27 cellular contexts compared by ENCODE assay signal in genomic region chr2:69395866-69396265, GRCh38.
"Had no signal": no experiment of that assay in that cellular context is flagged by ENCODE, and none has a peak within 500 bp of the region (broad histone marks: within the 10 kb centered on the region; RNA-seq: fewer than 3 reads in every experiment).

No MANE protein-coding gene starts in this region.

- H3K4me1 ChIP-seq: adrenal gland, breast epithelium had no signal

- H3K27ac ChIP-seq: adrenal gland, breast epithelium, KMS-11, SK-N-MC had no signal

- ATAC-seq: activated CD4-positive, alpha-beta T cell treated with anti-CD3 and anti-CD28 coated beads for 36 hours; activated CD8-positive, alpha-beta T cell treated with anti-CD3 and anti-CD28 coated beads for 36 hours; activated T-cell treated with anti-CD3 and anti-CD28 coated beads, Interleukin-2, amount 50 U/mL, for 72 hours; T-cell had no signal

- H3K9me3 ChIP-seq: adrenal gland, breast epithelium had no signal

- H3K27me3 ChIP-seq: adrenal gland, breast epithelium had no signal

- H3K4me3 ChIP-seq: adrenal gland, breast epithelium, SK-N-MC had no signal

- H3K36me3 ChIP-seq: breast epithelium had no signal

- DNase-seq: activated CD4-positive, alpha-beta T cell treated with anti-CD3 and anti-CD28 coated beads for 36 hours; activated CD4-positive, alpha-beta T cell treated with anti-CD3 and anti-CD28 coated beads, Interleukin-2, amount 50 U/mL, for 1 hour; activated CD4-positive, CD25-positive, alpha-beta regulatory T cell; activated CD8-positive, alpha-beta memory T cell treated with anti-CD3 and anti-CD28 coated beads, Interleukin-2, amount 50 U/mL, for 4 hours; activated CD8-positive, alpha-beta T cell treated with anti-CD3 and anti-CD28 coated beads for 36 hours; activated gamma-delta T cell treated with Interleukin-2 at 50 U/mL for 16 hours; activated naive CD4-positive, alpha-beta T cell treated with anti-CD3 and anti-CD28 coated beads, Interleukin-2, amount 10 ng/mL, durations not matched to agents 7 days and 5 days; activated naive CD8-positive, alpha-beta T cell treated with anti-CD3 and anti-CD28 coated beads for 36 hours; activated T-cell treated with anti-CD3 and anti-CD28 coated beads, Interleukin-2, amount 50 U/mL, for 72 hours; adrenal gland; anterior cingulate cortex; central memory CD4-positive, alpha-beta T cell; NCI-H1092 treated with DMSO at 0.1 percent for 48 hours; NCI-H1417 treated with DMSO at 0.1 percent for 48 hours; NCI-H1694; NCI-H2029; NCI-H2107; NCI-H2171 treated with DMSO at 0.1 percent for 48 hours; NCI-H345; NCI-H510A; NCI-H526 treated with DMSO at 0.1 percent for 48 hours; T-cell; T-helper 2 cell; T1000 had no signal
